In the genomic region with DNA sequence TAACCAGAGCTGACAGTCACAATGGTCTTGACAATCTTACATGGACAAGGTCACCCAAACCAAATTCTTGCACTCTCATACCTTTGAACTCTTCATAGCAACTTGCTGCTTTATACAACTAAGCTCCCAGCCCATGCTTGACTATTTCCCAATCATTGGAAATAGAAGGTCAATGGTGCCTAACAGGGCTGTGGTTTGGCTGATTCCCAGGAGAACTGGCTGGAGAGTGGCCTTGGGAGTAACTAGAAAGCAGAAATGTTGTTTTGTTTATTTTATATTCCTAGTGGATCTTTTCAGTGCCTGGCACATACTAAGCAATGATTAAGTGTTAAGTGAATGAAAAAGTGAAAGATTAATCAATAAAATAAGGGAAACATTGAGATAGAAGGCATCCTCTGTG, we compare ENCODE assay signal across 18 cellular contexts. TPM values are rescaled to one million over a fixed set of nuclear protein-coding genes. Genes with fewer than 3 reads are reported as not detected.
DNase-seq lines count a peak whose midpoint lies in the region; ATAC-seq and TF ChIP-seq lines count a peak whose summit lies in the region.
"Had no signal": no experiment of that assay in that cellular context is flagged by ENCODE, and none has a peak within 500 bp of the region (broad histone marks: within the 10 kb centered on the region; RNA-seq: fewer than 3 reads in every experiment).

No MANE protein-coding gene starts in this region.

- H3K4me1 ChIP-seq in mammary epithelial cell (ENCODE audit: insufficient read depth, low read length) (peaks cover 11% of the 10 kb centered on the region), lung (ENCODE audit: control insufficient read depth in 2 of 2, insufficient read depth in 2 of 2, low read length in 2 of 2) (no peaks in the 10 kb centered on the region), esophagus muscularis mucosa (no peaks in the 10 kb centered on the region)
- H3K4me1 ChIP-seq: Peyer's patch, SJCRH30 had no signal

- dilution Hi-C loops in mammary epithelial cell (cut with HindIII; ENCODE audit: low sequenced_read_pairs), result no loop called here

- peaks cover 58% of the 10 kb centered on the region for H3K27me3 Mint-ChIP-seq in MCF 10A (ENCODE audit: insufficient read depth, unreplicated experiment)

- H3K9me3 ChIP-seq in mammary epithelial cell (replicated peaks; ENCODE audit: insufficient read depth, low read length), result no peaks in the 10 kb centered on the region
- no peaks in the 10 kb centered on the region for H3K9me3 ChIP-seq in lung (ENCODE audit: control insufficient read depth in 2 of 2, insufficient read depth in 1 of 2, low read length in 1 of 2)
- H3K9me3 ChIP-seq in esophagus muscularis mucosa, result no peaks in the 10 kb centered on the region
- H3K9me3 ChIP-seq: Peyer's patch, SJCRH30 had no signal

- H3K4me3 ChIP-seq in mammary epithelial cell (replicated peaks in 1 of 3; ENCODE audit: insufficient read depth in 1 of 3, low read depth in 2 of 3, low read length in 3 of 3) (no peak overlapping the region), fibroblast of villous mesenchyme (ENCODE audit: low read depth, low read length) (no peak overlapping the region), lung (no peak overlapping the region), esophagus muscularis mucosa (no peak overlapping the region)
- H3K4me3 ChIP-seq: BLaER1 treated with 17β-estradiol and CSF1 and Interleukin-3, amounts not matched to agents 10 nM and 100 nM; GM23248; Peyer's patch; SJCRH30 had no signal

- CTCF ChIA-PET in MCF 10A (lab: Yijun Ruan, JAX), result no interaction called here
- CTCF ChIA-PET in mammary epithelial cell (lab: Charles Lee; ENCODE audit: low non-redundant PET), result no interaction called here

- in situ Hi-C loops in mammary epithelial cell (cut with MboI; ENCODE audit: low sequenced_read_pairs in 2 of 2), result no loop called here

- no peaks in the 10 kb centered on the region for H3K36me3 Mint-ChIP-seq in MCF 10A (ENCODE audit: insufficient read depth, unreplicated experiment)

- H3K4me1 Mint-ChIP-seq in MCF 10A (ENCODE audit: insufficient read depth, unreplicated experiment), result no peaks in the 10 kb centered on the region

- no peak for TF ChIP-seq CTCF in MCF 10A (IDR thresholded peaks at IDR 0.05; ENCODE audit: unreplicated experiment)
- TF ChIP-seq CTCF in mammary epithelial cell (conservative IDR thresholded peaks at IDR 0.05 in 1 of 2, IDR thresholded peaks at IDR 0.05 in 1 of 2; ENCODE audit: extremely low read depth in 1 of 2, insufficient read depth in 1 of 2, low read depth in 1 of 2, low read length in 2 of 2), result no peak
- TF ChIP-seq CTCF in fibroblast of villous mesenchyme (IDR thresholded peaks at IDR 0.05; ENCODE audit: insufficient read depth, low read depth, low read length), result no peak
- no peak for TF ChIP-seq CTCF in lung (IDR thresholded peaks at IDR 0.05; ENCODE audit: control extremely low read depth, extremely low read depth)
- no peak for TF ChIP-seq CTCF in esophagus muscularis mucosa (IDR thresholded peaks at IDR 0.05)

- no peak overlapping the region for H3K4me3 Mint-ChIP-seq in MCF 10A (ENCODE audit: unreplicated experiment)
- H3K4me3 Mint-ChIP-seq: IgD-negative memory B cell had no signal

- TF ChIP-seq EP300 in esophagus muscularis mucosa (IDR thresholded peaks at IDR 0.05), result no peak

- intact Hi-C loops in MCF 10A (cut with micrococcal nuclease), result no loop called here
- intact Hi-C loops in mammary epithelial cell (cut with micrococcal nuclease), result no loop called here
- intact Hi-C loops in esophagus muscularis mucosa (cut with DNase I), result no loop called here

- TF ChIP-seq POLR2A in esophagus muscularis mucosa (IDR thresholded peaks at IDR 0.05; ENCODE audit: low read depth), result no peak

- H3K27me3 ChIP-seq in mammary epithelial cell (ENCODE audit: insufficient read depth, low read length), result peaks cover 3% of the 10 kb centered on the region
- no peaks in the 10 kb centered on the region for H3K27me3 ChIP-seq in lung (ENCODE audit: control insufficient read depth, insufficient read depth)
- no peaks in the 10 kb centered on the region for H3K27me3 ChIP-seq in esophagus muscularis mucosa
- H3K27me3 ChIP-seq: BLaER1 treated with 17β-estradiol and CSF1 and Interleukin-3, amounts not matched to agents 10 nM and 100 nM; Peyer's patch had no signal

- POLR2A ChIA-PET in MCF 10A (lab: Yijun Ruan, JAX), result no interaction called here

- no peaks in the 10 kb centered on the region for H4K20me1 ChIP-seq in mammary epithelial cell (ENCODE audit: insufficient read depth, low read length)
- H4K20me1 ChIP-seq: BLaER1 treated with 17β-estradiol and CSF1 and Interleukin-3, amounts not matched to agents 10 nM and 100 nM had no signal

- H3K9ac ChIP-seq in mammary epithelial cell (ENCODE audit: insufficient read depth, low read length), result no peak overlapping the region
- H3K9ac ChIP-seq: BLaER1 treated with 17β-estradiol and CSF1 and Interleukin-3, amounts not matched to agents 10 nM and 100 nM; GM23248 had no signal

- H2AFZ ChIP-seq in mammary epithelial cell (ENCODE audit: low read depth, low read length), result no peak overlapping the region
- H2AFZ ChIP-seq: GM23248 had no signal

- H3K27ac ChIP-seq in mammary epithelial cell (ENCODE audit: insufficient read depth, low read depth, low read length), result no peak overlapping the region
- no peak overlapping the region for H3K27ac ChIP-seq in lung (ENCODE audit: low read depth in 1 of 2, low read length in 1 of 2)
- no peak overlapping the region for H3K27ac ChIP-seq in esophagus muscularis mucosa (replicated peaks in 1 of 4)
- H3K27ac ChIP-seq: BLaER1 treated with 17β-estradiol and CSF1 and Interleukin-3, amounts not matched to agents 10 nM and 100 nM; GM23248; Peyer's patch; SJCRH30 had no signal

- H3K9me3 Mint-ChIP-seq in MCF 10A (ENCODE audit: unreplicated experiment), result no peaks in the 10 kb centered on the region

- BruUV-seq in MCF 10A (replicated peaks; lab: Mats Ljungman, UMichigan), result no TSS peak
- BruUV-seq in mammary epithelial cell (replicated peaks; lab: Mats Ljungman, UMichigan), result no TSS peak

- no peaks in the 10 kb centered on the region for H3K36me3 ChIP-seq in mammary epithelial cell (ENCODE audit: insufficient read depth, low read length)
- no peaks in the 10 kb centered on the region for H3K36me3 ChIP-seq in lung (ENCODE audit: control insufficient read depth in 2 of 2, insufficient read depth in 2 of 2, low read length in 2 of 2)
- no peaks in the 10 kb centered on the region for H3K36me3 ChIP-seq in esophagus muscularis mucosa
- H3K36me3 ChIP-seq: BLaER1 treated with 17β-estradiol and CSF1 and Interleukin-3, amounts not matched to agents 10 nM and 100 nM; Peyer's patch; SJCRH30 had no signal

- no peak for ATAC-seq in lung (ENCODE audit: insufficient read depth, low FRiP score)
- ATAC-seq: HCT116 had no signal

- no peaks in the 10 kb centered on the region for H3K79me2 ChIP-seq in mammary epithelial cell (ENCODE audit: insufficient read depth, low read length)

- no peak overlapping the region for H3K27ac Mint-ChIP-seq in MCF 10A (ENCODE audit: low read depth, unreplicated experiment)
- H3K27ac Mint-ChIP-seq: IgD-negative memory B cell had no signal

- DNase-seq in MCF 10A (ENCODE audit: unreplicated experiment), result peak; percentile 36
- DNase-seq in mammary epithelial cell, result no peak
- DNase-seq in fibroblast of villous mesenchyme (ENCODE audit: low read depth), result peak; percentile 47
- peak; percentile 36 for DNase-seq in lung (ENCODE audit: low spot score)
- no peak for DNase-seq in activated naive CD4-positive, alpha-beta T cell treated with Interleukin-2 at 50 U/mL for 16 hours
- DNase-seq in esophagus muscularis mucosa (ENCODE audit: extremely low spot score), result no peak
- DNase-seq in DMS114 treated with DMSO at 0.1 percent for 48 hours (lab: John Stamatoyannopoulos, UW; ENCODE audit: unreplicated experiment), result no peak
- no peak for DNase-seq in glomerular visceral epithelial cell (ENCODE audit: extremely low spot score)
- DNase-seq: 8988T, GM23248, NCI-H1930, NCI-H510A, Peyer's patch, SJCRH30 had no signal

- H3K4me2 ChIP-seq in mammary epithelial cell (ENCODE audit: insufficient read depth, low read depth, low read length), result no peak overlapping the region

RNA-seq across cellular contexts. Expression of a gene that starts 3.0 kb away (rescaled TPM):
- total RNA-seq in MCF 10A (2022), result not detected in 2 replicates
- not detected for total RNA-seq in mammary epithelial cell
- polyA plus RNA-seq in mammary epithelial cell, result not detected
- not detected for polyA minus RNA-seq in mammary epithelial cell
- total RNA-seq in fibroblast of villous mesenchyme, result not detected in 2 replicates
- not detected for total RNA-seq in lung
- polyA plus RNA-seq in lung, result not detected
- not detected for total RNA-seq in esophagus muscularis mucosa
- total RNA-seq: Daoy, GM23248, Peyer's patch, SJCRH30 had no signal
- polyA plus RNA-seq: GM23248, IgD-negative memory B cell had no signal

RNA-seq across cellular contexts. Expression of a gene that starts 20.3 kb away (rescaled TPM):
- total RNA-seq in MCF 10A (2022) (not detected in 2 replicates), mammary epithelial cell (under 1 TPM in 1 of 2 donors, not detected in 1; 0.52 TPM), fibroblast of villous mesenchyme (not detected in 2 replicates), lung (1 to 10 TPM in 1 of 2 donors, not detected in 1; 2.0 TPM), esophagus muscularis mucosa (under 1 TPM in 1 of 4 donors, not detected in 3; 0.69 TPM)
- polyA plus RNA-seq in mammary epithelial cell (not detected), lung (1 to 10 TPM; 1.5 to 2.0 TPM)
- not detected for polyA minus RNA-seq in mammary epithelial cell
- total RNA-seq: Daoy, GM23248, Peyer's patch, SJCRH30 had no signal
- polyA plus RNA-seq: GM23248, IgD-negative memory B cell had no signal

RNA-seq across cellular contexts. Expression of a gene that starts 23.3 kb away (rescaled TPM):
- total RNA-seq in MCF 10A (2022) (not detected in 2 replicates), mammary epithelial cell (not detected), fibroblast of villous mesenchyme (not detected in 2 replicates), lung (under 1 TPM in 1 of 2 donors, not detected in 1; 0.17 TPM), esophagus muscularis mucosa (not detected)
- polyA plus RNA-seq in mammary epithelial cell (not detected), lung (under 1 TPM; 0.03 to 0.10 TPM)
- not detected for polyA minus RNA-seq in mammary epithelial cell
- total RNA-seq: Daoy, GM23248, Peyer's patch, SJCRH30 had no signal
- polyA plus RNA-seq: GM23248, IgD-negative memory B cell had no signal

RNA-seq across cellular contexts. Expression of a gene that starts 55.1 kb away (rescaled TPM):
- total RNA-seq in MCF 10A (2022) (not detected in 2 replicates), mammary epithelial cell (not detected), fibroblast of villous mesenchyme (not detected in 2 replicates), lung (not detected), esophagus muscularis mucosa (not detected)
- polyA plus RNA-seq in mammary epithelial cell (not detected), lung (not detected)
- not detected for polyA minus RNA-seq in mammary epithelial cell
- total RNA-seq: Daoy, GM23248, Peyer's patch, SJCRH30 had no signal
- polyA plus RNA-seq: GM23248, IgD-negative memory B cell had no signal

Comparison
In these comparisons a context has a peak if more than half of its experiments do, and no peak if none do; other contexts are left out.
1. DNase-seq: peak in MCF 10A (single experiment), fibroblast of villous mesenchyme (single experiment) and lung (single experiment); none in mammary epithelial cell (single experiment), activated naive CD4-positive, alpha-beta T cell treated with Interleukin-2 at 50 U/mL for 16 hours (single experiment), esophagus muscularis mucosa (single experiment), DMS114 treated with DMSO at 0.1 percent for 48 hours (single experiment) and glomerular visceral epithelial cell (single experiment).